Comparison of ENCODE assay signal across 8 cellular contexts in genomic region chr5:176538505-176538806, GRCh38.
DNase-seq lines count a peak whose midpoint lies in the region; ATAC-seq and TF ChIP-seq lines count a peak whose summit lies in the region.

No MANE protein-coding gene starts in this region.

- H3K4me3 ChIP-seq in HEK293 (ENCODE audit: low read depth, low read length) (no peak overlapping the region), rectal smooth muscle tissue (ENCODE audit: low read length) (no peak overlapping the region)

- no peak overlapping the region for H3K9ac ChIP-seq in rectal smooth muscle tissue (ENCODE audit: low read length)

- CTCF ChIA-PET in HEK293 (lab: Yijun Ruan, JAX) (interaction anchor here (0.6 to 1.1 kb wide), 4 partner anchors 40 to 133 kb away, joined by 3 to 5 read pairs (median 4); no protein-coding TSS in a partner anchor), RWPE1 (lab: Yijun Ruan, JAX) (interaction anchor here (0.9 to 1.6 kb wide), 3 partner anchors 41 to 122 kb away, joined by 3 read pairs; partner anchors contain the start of gene CLTB)

- peaks cover 6% of the 10 kb centered on the region; the same call in 1 of the 2 replicates for H3K4me1 ChIP-seq in HEK293 (ENCODE audit: control insufficient read depth, insufficient read depth, low read length)
- H3K4me1 ChIP-seq in rectal smooth muscle tissue (ENCODE audit: control insufficient read depth, insufficient read depth, low read length), result peaks cover 22% of the 10 kb centered on the region

- no peaks in the 10 kb centered on the region for H3K9me3 ChIP-seq in HEK293 (ENCODE audit: control insufficient read depth, insufficient read depth, low read depth, low read length)

- DNase-seq in RWPE1 (ENCODE audit: low spot score) (no peak), epithelial cell of prostate (ENCODE audit: low read depth, low spot score) (no peak), AG08395 (ENCODE audit: low spot score) (no peak)

- ATAC-seq in HG02938 (IDR thresholded peaks at IDR 0.05; ENCODE audit: unreplicated experiment) (no peak), HG02610 (IDR thresholded peaks at IDR 0.05; ENCODE audit: unreplicated experiment) (no peak), HG03432 (IDR thresholded peaks at IDR 0.05; ENCODE audit: unreplicated experiment) (no peak)

- POLR2A ChIA-PET in HEK293 (lab: Yijun Ruan, JAX), result interaction anchor here (0.5 to 2.1 kb wide), 8 partner anchors 10 to 122 kb away, joined by 3 to 14 read pairs (median 6); partner anchors contain the start of genes CDHR2, CLTB, EIF4E1B and FAF2
- POLR2A ChIA-PET in RWPE1 (lab: Yijun Ruan, JAX; ENCODE audit: low non-redundant PET), result interaction anchor here (0.6 kb wide), 1 partner anchor 128 kb away, joined by 3 read pairs; no protein-coding TSS in a partner anchor

- TF ChIP-seq CTCF in HEK293 (tag by site-specific recombination; IDR thresholded peaks at IDR 0.05) (no peak), RWPE1 (conservative IDR thresholded peaks at IDR 0.05; ENCODE audit: low read depth) (no peak)

- H3K27me3 ChIP-seq in rectal smooth muscle tissue (ENCODE audit: control insufficient read depth, insufficient read depth, low read length), result no peaks in the 10 kb centered on the region

- H3K27ac ChIP-seq in HEK293 (ENCODE audit: extremely low read depth, low read depth, low read length) (no peak overlapping the region; the same call in 1 of the 2 replicates), RWPE1 (peak overlapping the region; percentile 96), epithelial cell of prostate (peak overlapping the region; percentile 93), rectal smooth muscle tissue (ENCODE audit: low read depth, low read length) (peak overlapping the region; percentile 73)

- peaks cover 0 to 10% of the 10 kb centered on the region in 2 experiments; a peak in 1 of 3 replicates for H3K36me3 ChIP-seq in HEK293 (ENCODE audit: control insufficient read depth in 2 of 2, insufficient read depth in 1 of 2, low read length in 2 of 2)
- no peaks in the 10 kb centered on the region for H3K36me3 ChIP-seq in rectal smooth muscle tissue (ENCODE audit: control insufficient read depth, insufficient read depth, low read length)

TF ChIP-seq in HEK293, 187 proteins besides CTCF, POLR2A, EP300 and RAD21:
- TF ChIP-seq MZF1 (tag by site-specific recombination; IDR thresholded peaks at IDR 0.05; ENCODE audit: borderline replicate concordance) (0 out of 2 replicates have a peak, but pooled peaks have one; percentile 1), GLIS1 (tag by site-specific recombination; IDR thresholded peaks at IDR 0.05) (no peak), ZNF426 (tag by site-specific recombination; IDR thresholded peaks at IDR 0.05) (no peak), ZNF658 (tag by site-specific recombination; IDR thresholded peaks at IDR 0.05) (no peak), GLI4 (tag by site-specific recombination; IDR thresholded peaks at IDR 0.05) (no peak), ZNF266 (tag by site-specific recombination; IDR thresholded peaks at IDR 0.05; ENCODE audit: low read depth) (no peak), ZNF398 (tag by site-specific recombination; IDR thresholded peaks at IDR 0.05) (no peak), ZNF211 (tag by site-specific recombination; IDR thresholded peaks at IDR 0.05; ENCODE audit: low read depth) (no peak), ZBTB44 (tag by site-specific recombination; IDR thresholded peaks at IDR 0.05) (0 out of 2 replicates have a peak, but pooled peaks have one; percentile 5), ZNF624 (tag by site-specific recombination; IDR thresholded peaks at IDR 0.05) (no peak), ZNF18 (tag by site-specific recombination; IDR thresholded peaks at IDR 0.05) (peak; percentile 3; the same call in 1 of the 2 replicates), ZNF366 (tag by site-specific recombination; conservative IDR thresholded peaks at IDR 0.05) (no peak), ZNF24 (tag by site-specific recombination; IDR thresholded peaks at IDR 0.05) (no peak), ZNF558 (tag by site-specific recombination; IDR thresholded peaks at IDR 0.05) (no peak), ZNF843 (tag by site-specific recombination; IDR thresholded peaks at IDR 0.05) (no peak), ZEB2 (tag by site-specific recombination; IDR thresholded peaks at IDR 0.05) (no peak), REST (tag by site-specific recombination; IDR thresholded peaks at IDR 0.05) (no peak)
